Comparison of ENCODE assay signal across 15 cellular contexts in genomic region chr15:59369597-59369996, GRCh38. TPM values are rescaled to one million over a fixed set of nuclear protein-coding genes. Genes with fewer than 3 reads are reported as not detected.
DNase-seq lines count a peak whose midpoint lies in the region; ATAC-seq, FAIRE-seq and TF ChIP-seq lines count a peak whose summit lies in the region.
"Had no signal": no experiment of that assay in that cellular context is flagged by ENCODE, and none has a peak within 500 bp of the region (broad histone marks: within the 10 kb centered on the region; RNA-seq: fewer than 3 reads in every experiment).

No MANE protein-coding gene starts in this region.

- ATAC-seq in activated naive CD4-positive, alpha-beta T cell treated with anti-CD3 and anti-CD28 coated beads, Interleukin-2, amount 50 U/mL, for 72 hours = peak; percentile 47 to 78
- peak; percentile 31 to 37 for ATAC-seq in stimulated activated naive B cell treated with anti-CD40 and anti-IgM and Interleukin-4, amounts not matched to agents 10 μg/mL and 1 μg/mL and 100 μg/mL, for 72 hours (replicated peaks)
- no peak for ATAC-seq in HG03108 (IDR thresholded peaks at IDR 0.05; ENCODE audit: unreplicated experiment)

- H3K27ac Mint-ChIP-seq in activated naive CD4-positive, alpha-beta T cell treated with anti-CD3 and anti-CD28 coated beads, Interleukin-2, amount 50 U/mL, for 72 hours = no peak overlapping the region
- H3K27ac Mint-ChIP-seq in IgD-negative memory B cell = peak overlapping the region in 2 of 3 donors; percentile 78 to 80
- peak overlapping the region; percentile 44 for H3K27ac Mint-ChIP-seq in stimulated activated naive B cell treated with anti-CD40 and anti-IgM and Interleukin-4, amounts not matched to agents 10 μg/mL and 1 μg/mL and 100 μg/mL, for 72 hours
- no peak overlapping the region for H3K27ac Mint-ChIP-seq in activated CD4-positive, alpha-beta T cell treated with anti-CD3 and anti-CD28 coated beads, Interleukin-2, amount 10 ng/mL, durations not matched to agents 7 days and 5 days
- H3K27ac Mint-ChIP-seq: activated naive CD4-positive, alpha-beta T cell treated with anti-CD3 and anti-CD28 coated beads for 36 hours had no signal

- no peaks in the 10 kb centered on the region for H3K36me3 ChIP-seq in bronchial epithelial cell (ENCODE audit: control insufficient read depth, insufficient read depth, low read length)

- H3K36me3 Mint-ChIP-seq in activated naive CD4-positive, alpha-beta T cell treated with anti-CD3 and anti-CD28 coated beads, Interleukin-2, amount 50 U/mL, for 72 hours = peaks cover 15 to 18% of the 10 kb centered on the region in 2 donors
- no peaks in the 10 kb centered on the region for H3K36me3 Mint-ChIP-seq in IgD-negative memory B cell
- H3K36me3 Mint-ChIP-seq in stimulated activated naive B cell treated with anti-CD40 and anti-IgM and Interleukin-4, amounts not matched to agents 10 μg/mL and 1 μg/mL and 100 μg/mL, for 72 hours = peaks cover 29 to 49% of the 10 kb centered on the region in 2 donors
- H3K36me3 Mint-ChIP-seq in activated CD4-positive, alpha-beta T cell treated with anti-CD3 and anti-CD28 coated beads, Interleukin-2, amount 10 ng/mL, durations not matched to agents 7 days and 5 days (ENCODE audit: low read depth) = peaks cover 5% of the 10 kb centered on the region

- H3K9me3 Mint-ChIP-seq in activated naive CD4-positive, alpha-beta T cell treated with anti-CD3 and anti-CD28 coated beads, Interleukin-2, amount 50 U/mL, for 72 hours = no peaks in the 10 kb centered on the region
- no peaks in the 10 kb centered on the region for H3K9me3 Mint-ChIP-seq in IgD-negative memory B cell
- peaks cover 0 to 1% of the 10 kb centered on the region in 2 donors for H3K9me3 Mint-ChIP-seq in stimulated activated naive B cell treated with anti-CD40 and anti-IgM and Interleukin-4, amounts not matched to agents 10 μg/mL and 1 μg/mL and 100 μg/mL, for 72 hours
- H3K9me3 Mint-ChIP-seq in activated CD4-positive, alpha-beta T cell treated with anti-CD3 and anti-CD28 coated beads, Interleukin-2, amount 10 ng/mL, durations not matched to agents 7 days and 5 days = no peaks in the 10 kb centered on the region
- H3K9me3 Mint-ChIP-seq: activated naive CD4-positive, alpha-beta T cell treated with anti-CD3 and anti-CD28 coated beads for 36 hours had no signal

- peaks cover 18 to 60% (median 30%) of the 10 kb centered on the region in 3 donors for H3K4me1 Mint-ChIP-seq in IgD-negative memory B cell
- peaks cover 29 to 69% of the 10 kb centered on the region in 2 donors for H3K4me1 Mint-ChIP-seq in stimulated activated naive B cell treated with anti-CD40 and anti-IgM and Interleukin-4, amounts not matched to agents 10 μg/mL and 1 μg/mL and 100 μg/mL, for 72 hours
- peaks cover 27% of the 10 kb centered on the region for H3K4me1 Mint-ChIP-seq in activated CD4-positive, alpha-beta T cell treated with anti-CD3 and anti-CD28 coated beads, Interleukin-2, amount 10 ng/mL, durations not matched to agents 7 days and 5 days

- TF ChIP-seq CTCF in bronchial epithelial cell (IDR thresholded peaks at IDR 0.05; ENCODE audit: insufficient read depth, low read length, severe bottlenecking) = no peak

- peaks cover 8% of the 10 kb centered on the region for H3K27me3 Mint-ChIP-seq in IgD-negative memory B cell
- no peaks in the 10 kb centered on the region for H3K27me3 Mint-ChIP-seq in stimulated activated naive B cell treated with anti-CD40 and anti-IgM and Interleukin-4, amounts not matched to agents 10 μg/mL and 1 μg/mL and 100 μg/mL, for 72 hours
- peaks cover 56% of the 10 kb centered on the region for H3K27me3 Mint-ChIP-seq in activated CD4-positive, alpha-beta T cell treated with anti-CD3 and anti-CD28 coated beads, Interleukin-2, amount 10 ng/mL, durations not matched to agents 7 days and 5 days

- no peak for DNase-seq in activated naive CD4-positive, alpha-beta T cell treated with anti-CD3 and anti-CD28 coated beads, Interleukin-2, amount 50 U/mL, for 72 hours (ENCODE audit: low spot score in 2 of 2)
- DNase-seq in activated naive CD4-positive, alpha-beta T cell treated with Interleukin-2 at 50 U/mL for 16 hours = no peak
- DNase-seq in bronchial epithelial cell (ENCODE audit: low read depth) (peak; percentile 76), HUDEP-2 (lab: John Stamatoyannopoulos, UW; ENCODE audit: unreplicated experiment in 76 of 76) (no peak)
- DNase-seq in stimulated activated naive B cell treated with anti-CD40 and anti-IgM and Interleukin-4, amounts not matched to agents 10 μg/mL and 1 μg/mL and 100 μg/mL, for 72 hours = no peak
- DNase-seq in activated CD4-positive, alpha-beta T cell treated with anti-CD3 and anti-CD28 coated beads, Interleukin-2, amount 10 ng/mL, durations not matched to agents 7 days and 5 days = no peak
- DNase-seq: 8988T; activated naive CD4-positive, alpha-beta T cell treated with anti-CD3 and anti-CD28 coated beads for 36 hours; GOT3; mesenchymal stem cell; NCI-H1105 treated with DMSO at 0.1 percent for 48 hours; NCI-H526 treated with DMSO at 0.1 percent for 48 hours; SHP77 treated with DMSO at 0.1 percent for 48 hours had no signal

- CTCF ChIA-PET in activated CD4-positive, alpha-beta T cell treated with anti-CD3 and anti-CD28 coated beads, Interleukin-2, amount 10 ng/mL, durations not matched to agents 7 days and 5 days (lab: Charles Lee) = interaction anchor here (0.6 kb wide), 1 partner anchor 69 kb away, joined by 5 read pairs; no protein-coding TSS in a partner anchor

- no peak for FAIRE-seq in bronchial epithelial cell (lab: Jason Lieb, UNC)

- POLR2A ChIA-PET in activated CD4-positive, alpha-beta T cell treated with anti-CD3 and anti-CD28 coated beads, Interleukin-2, amount 10 ng/mL, durations not matched to agents 7 days and 5 days (lab: Charles Lee) = no interaction called here

- no peak overlapping the region for H3K4me3 ChIP-seq in bronchial epithelial cell (ENCODE audit: low read depth, low read length)

- no peaks in the 10 kb centered on the region for H3K27me3 ChIP-seq in bronchial epithelial cell (ENCODE audit: control insufficient read depth, insufficient read depth, low read length)

- peak overlapping the region in 2 of 4 donors; percentile 45 to 95 for H3K4me3 Mint-ChIP-seq in IgD-negative memory B cell
- H3K4me3 Mint-ChIP-seq in stimulated activated naive B cell treated with anti-CD40 and anti-IgM and Interleukin-4, amounts not matched to agents 10 μg/mL and 1 μg/mL and 100 μg/mL, for 72 hours = peak overlapping the region; percentile 91 to 97
- no peak overlapping the region for H3K4me3 Mint-ChIP-seq in activated CD4-positive, alpha-beta T cell treated with anti-CD3 and anti-CD28 coated beads, Interleukin-2, amount 10 ng/mL, durations not matched to agents 7 days and 5 days
- H3K4me3 Mint-ChIP-seq: activated naive CD4-positive, alpha-beta T cell treated with anti-CD3 and anti-CD28 coated beads for 36 hours had no signal

RNA-seq across cellular contexts. Expression of gene MYO1E, which starts 3.1 kb away (rescaled TPM):
- total RNA-seq in activated naive CD4-positive, alpha-beta T cell treated with anti-CD3 and anti-CD28 coated beads, Interleukin-2, amount 50 U/mL, for 72 hours = 10 to 100 TPM in 1 of 2 donors, 1 to 10 TPM in 1; 2.1 to 42.0 TPM
- polyA plus RNA-seq in IgD-negative memory B cell = 27.4 TPM
- 63.8 and 71.9 TPM in 2 replicates for total RNA-seq in bronchial epithelial cell
- 10 to 100 TPM; 12.9 to 14.0 TPM for total RNA-seq in activated CD4-positive, alpha-beta T cell treated with anti-CD3 and anti-CD28 coated beads, Interleukin-2, amount 10 ng/mL, durations not matched to agents 7 days and 5 days

Comparison
In these comparisons a context has a peak if more than half of its experiments do, and no peak if none do; other contexts are left out.
1. H3K27ac Mint-ChIP-seq: peak in IgD-negative memory B cell (2 of 3) and stimulated activated naive B cell treated with anti-CD40 and anti-IgM and Interleukin-4, amounts not matched to agents 10 μg/mL and 1 μg/mL and 100 μg/mL, for 72 hours (single experiment); none in activated naive CD4-positive, alpha-beta T cell treated with anti-CD3 and anti-CD28 coated beads, Interleukin-2, amount 50 U/mL, for 72 hours (0 of 2) and activated CD4-positive, alpha-beta T cell treated with anti-CD3 and anti-CD28 coated beads, Interleukin-2, amount 10 ng/mL, durations not matched to agents 7 days and 5 days (single experiment).